In genomic region chr17:65800655-65801054, GRCh38 we compare ENCODE assay signal across 19 cellular contexts.
DNase-seq lines count a peak whose midpoint lies in the region; ATAC-seq and TF ChIP-seq lines count a peak whose summit lies in the region.
"Had no signal": no experiment of that assay in that cellular context is flagged by ENCODE, and none has a peak within 500 bp of the region (broad histone marks: within the 10 kb centered on the region; RNA-seq: fewer than 3 reads in every experiment).

No MANE protein-coding gene starts in this region.

- DNase-seq in EH (ENCODE audit: low read depth) = peak; percentile 15
- peak; percentile 24 for DNase-seq in HCEC 1CT
- peak; percentile 12 for DNase-seq in fibroblast of villous mesenchyme (ENCODE audit: low read depth)
- DNase-seq in T-helper 2 cell treated with Interferon-gamma antibody and Interleukin-4, amounts not matched to agents 5 μg/mL and 100 μg/mL, for 36 hours (ENCODE audit: low spot score) = no peak
- no peak for DNase-seq in prostate gland (ENCODE audit: low spot score)
- DNase-seq in hepatocyte (ENCODE audit: low spot score) = no peak
- no peak for DNase-seq in activated CD4-positive, alpha-beta memory T cell treated with anti-CD3 and anti-CD28 coated beads, Interleukin-2, amount 10 ng/mL, durations not matched to agents 7 days and 5 days
- DNase-seq: 8988T; CD4-positive, alpha-beta memory T cell; DMS153; DMS79; GM23248; HFFc6; IMR-90 had no signal

- no peaks in the 10 kb centered on the region for H3K27me3 Mint-ChIP-seq in activated T-helper 17 cell treated with anti-CD3 and anti-CD28 coated beads, Interleukin-2, amount 50 U/mL, for 72 hours
- no peaks in the 10 kb centered on the region for H3K27me3 Mint-ChIP-seq in T-helper 2 cell treated with Interferon-gamma antibody and Interleukin-4, amounts not matched to agents 5 μg/mL and 100 μg/mL, for 36 hours (ENCODE audit: low read depth)
- no peaks in the 10 kb centered on the region for H3K27me3 Mint-ChIP-seq in activated CD4-positive, alpha-beta memory T cell treated with anti-CD3 and anti-CD28 coated beads, Interleukin-2, amount 10 ng/mL, durations not matched to agents 7 days and 5 days

- intact Hi-C loops in prostate gland (cut with DNase I) = no loop called here

- H4K20me1 ChIP-seq in hepatocyte (ENCODE audit: insufficient read depth, poor library complexity, severe bottlenecking) = no peaks in the 10 kb centered on the region
- H4K20me1 ChIP-seq: BLaER1 had no signal

- H3K27ac ChIP-seq in prostate gland (no peak overlapping the region), hepatocyte (no peak overlapping the region)
- H3K27ac ChIP-seq: BLaER1, GM23248, HL-60 had no signal

- no peaks in the 10 kb centered on the region for H3K9me3 ChIP-seq in prostate gland
- peaks cover 16% of the 10 kb centered on the region for H3K9me3 ChIP-seq in hepatocyte (ENCODE audit: low read depth)

- H3K27ac Mint-ChIP-seq in activated T-helper 17 cell treated with anti-CD3 and anti-CD28 coated beads, Interleukin-2, amount 50 U/mL, for 72 hours = peak overlapping the region; percentile 76
- no peak overlapping the region for H3K27ac Mint-ChIP-seq in T-helper 2 cell treated with Interferon-gamma antibody and Interleukin-4, amounts not matched to agents 5 μg/mL and 100 μg/mL, for 36 hours
- H3K27ac Mint-ChIP-seq in activated CD4-positive, alpha-beta memory T cell treated with anti-CD3 and anti-CD28 coated beads, Interleukin-2, amount 10 ng/mL, durations not matched to agents 7 days and 5 days = no peak overlapping the region
- H3K27ac Mint-ChIP-seq: CD4-positive, alpha-beta memory T cell; HFFc6 had no signal

- peaks cover 5% of the 10 kb centered on the region for H3K4me1 Mint-ChIP-seq in activated T-helper 17 cell treated with anti-CD3 and anti-CD28 coated beads, Interleukin-2, amount 50 U/mL, for 72 hours
- H3K4me1 Mint-ChIP-seq in T-helper 2 cell treated with Interferon-gamma antibody and Interleukin-4, amounts not matched to agents 5 μg/mL and 100 μg/mL, for 36 hours (ENCODE audit: low read depth) = peaks cover 18% of the 10 kb centered on the region
- peaks cover 27% of the 10 kb centered on the region for H3K4me1 Mint-ChIP-seq in activated CD4-positive, alpha-beta memory T cell treated with anti-CD3 and anti-CD28 coated beads, Interleukin-2, amount 10 ng/mL, durations not matched to agents 7 days and 5 days
- H3K4me1 Mint-ChIP-seq: CD14-positive monocyte; CD4-positive, alpha-beta memory T cell had no signal

- H3K36me3 Mint-ChIP-seq in activated T-helper 17 cell treated with anti-CD3 and anti-CD28 coated beads, Interleukin-2, amount 50 U/mL, for 72 hours (ENCODE audit: low read depth) = no peaks in the 10 kb centered on the region
- peaks cover 6% of the 10 kb centered on the region for H3K36me3 Mint-ChIP-seq in T-helper 2 cell treated with Interferon-gamma antibody and Interleukin-4, amounts not matched to agents 5 μg/mL and 100 μg/mL, for 36 hours (ENCODE audit: low read depth)
- peaks cover 8% of the 10 kb centered on the region for H3K36me3 Mint-ChIP-seq in activated CD4-positive, alpha-beta memory T cell treated with anti-CD3 and anti-CD28 coated beads, Interleukin-2, amount 10 ng/mL, durations not matched to agents 7 days and 5 days (ENCODE audit: low read depth)
- H3K36me3 Mint-ChIP-seq: CD14-positive monocyte; CD4-positive, alpha-beta memory T cell had no signal

- POLR2A ChIA-PET in activated CD4-positive, alpha-beta memory T cell treated with anti-CD3 and anti-CD28 coated beads, Interleukin-2, amount 10 ng/mL, durations not matched to agents 7 days and 5 days (lab: Charles Lee) = no interaction called here

- H3K9me3 Mint-ChIP-seq in activated T-helper 17 cell treated with anti-CD3 and anti-CD28 coated beads, Interleukin-2, amount 50 U/mL, for 72 hours = peaks cover 13% of the 10 kb centered on the region
- H3K9me3 Mint-ChIP-seq in T-helper 2 cell treated with Interferon-gamma antibody and Interleukin-4, amounts not matched to agents 5 μg/mL and 100 μg/mL, for 36 hours = peaks cover 34% of the 10 kb centered on the region
- H3K9me3 Mint-ChIP-seq in activated CD4-positive, alpha-beta memory T cell treated with anti-CD3 and anti-CD28 coated beads, Interleukin-2, amount 10 ng/mL, durations not matched to agents 7 days and 5 days = peaks cover 20% of the 10 kb centered on the region

- 90% methylated on average over 1 of the region's 1 CpG for WGBS in prostate gland
- 100% methylated on average over 1 of the region's 1 CpG for WGBS in hepatocyte (ENCODE audit: low lambda C conversion rate, missing lambda C conversion rate)

- CTCF ChIA-PET in activated CD4-positive, alpha-beta memory T cell treated with anti-CD3 and anti-CD28 coated beads, Interleukin-2, amount 10 ng/mL, durations not matched to agents 7 days and 5 days (lab: Charles Lee) = no interaction called here

- H3K4me3 ChIP-seq in fibroblast of villous mesenchyme (ENCODE audit: low read depth, low read length) = no peak overlapping the region
- no peak overlapping the region for H3K4me3 ChIP-seq in prostate gland
- H3K4me3 ChIP-seq in hepatocyte = no peak overlapping the region
- H3K4me3 ChIP-seq: BLaER1, GM23248 had no signal

- TF ChIP-seq CTCF in fibroblast of villous mesenchyme (IDR thresholded peaks at IDR 0.05; ENCODE audit: insufficient read depth, low read depth, low read length) (no peak), prostate gland (IDR thresholded peaks at IDR 0.05) (no peak), hepatocyte (IDR thresholded peaks at IDR 0.05; ENCODE audit: poor library complexity) (no peak)

- ATAC-seq in activated T-helper 17 cell treated with anti-CD3 and anti-CD28 coated beads, Interleukin-2, amount 50 U/mL, for 72 hours (replicated peaks) = peak; percentile 25
- ATAC-seq: HCT116 had no signal

- H3K27me3 ChIP-seq in prostate gland (replicated peaks; ENCODE audit: insufficient read depth) (no peaks in the 10 kb centered on the region), hepatocyte (no peaks in the 10 kb centered on the region)
- H3K27me3 ChIP-seq: BLaER1 had no signal

- no peak overlapping the region for H3K4me3 Mint-ChIP-seq in activated T-helper 17 cell treated with anti-CD3 and anti-CD28 coated beads, Interleukin-2, amount 50 U/mL, for 72 hours
- no peak overlapping the region for H3K4me3 Mint-ChIP-seq in T-helper 2 cell treated with Interferon-gamma antibody and Interleukin-4, amounts not matched to agents 5 μg/mL and 100 μg/mL, for 36 hours
- no peak overlapping the region for H3K4me3 Mint-ChIP-seq in activated CD4-positive, alpha-beta memory T cell treated with anti-CD3 and anti-CD28 coated beads, Interleukin-2, amount 10 ng/mL, durations not matched to agents 7 days and 5 days
- H3K4me3 Mint-ChIP-seq: CD14-positive monocyte; CD4-positive, alpha-beta memory T cell; HFFc6 had no signal

- no peaks in the 10 kb centered on the region for H3K9me2 ChIP-seq in hepatocyte (replicated peaks; ENCODE audit: insufficient read depth)

- H2AFZ ChIP-seq in hepatocyte = no peak overlapping the region
- H2AFZ ChIP-seq: GM23248 had no signal

- H3K4me1 ChIP-seq in prostate gland (replicated peaks) (no peaks in the 10 kb centered on the region), hepatocyte (ENCODE audit: insufficient read depth) (no peaks in the 10 kb centered on the region)
- H3K4me1 ChIP-seq: BLaER1 had no signal

- TF ChIP-seq POLR2A in prostate gland (IDR thresholded peaks at IDR 0.05) = no peak

- H3K36me3 ChIP-seq in prostate gland = no peaks in the 10 kb centered on the region
- no peaks in the 10 kb centered on the region for H3K36me3 ChIP-seq in hepatocyte (replicated peaks; ENCODE audit: insufficient read depth, low read depth)
- H3K36me3 ChIP-seq: BLaER1 had no signal

- H3K79me2 ChIP-seq in hepatocyte = no peaks in the 10 kb centered on the region

- no peak overlapping the region for H3K4me2 ChIP-seq in hepatocyte
- H3K4me2 ChIP-seq: BLaER1 had no signal

Comparison
In these comparisons a context has a peak if more than half of its experiments do, and no peak if none do; other contexts are left out.
1. DNase-seq: peak in EH (single experiment), HCEC 1CT (single experiment) and fibroblast of villous mesenchyme (single experiment); none in T-helper 2 cell treated with Interferon-gamma antibody and Interleukin-4, amounts not matched to agents 5 μg/mL and 100 μg/mL, for 36 hours (single experiment), prostate gland (single experiment), hepatocyte (single experiment) and activated CD4-positive, alpha-beta memory T cell treated with anti-CD3 and anti-CD28 coated beads, Interleukin-2, amount 10 ng/mL, durations not matched to agents 7 days and 5 days (single experiment).